ENCODE assay signal across 8 cellular contexts in genomic region chr6:20534295-20534897, GRCh38. TPM values are rescaled to one million over a fixed set of nuclear protein-coding genes. Genes with fewer than 3 reads are reported as not detected.
DNase-seq lines count a peak whose midpoint lies in the region; ATAC-seq and TF ChIP-seq lines count a peak whose summit lies in the region.

Gene CDKAL1, plus strand, starts transcription at chr6:20534457. Its CDS starts 11,894 bp downstream, at chr6:20546351.

- intact Hi-C loops in CD8-positive, alpha-beta T cell (cut with DNase I, micrococcal nuclease), result loop anchor here (1.0 to 10.0 kb wide), 5 partner anchors 130 to 1060 kb away; partner anchors contain the start of genes MBOAT1 (in 2 of the 2) and SOX4 (in 1 of the 2)

- peaks cover 13% of the 10 kb centered on the region for H3K4me1 ChIP-seq in CD8-positive, alpha-beta T cell (ENCODE audit: insufficient read depth, low read length)

- peak; percentile 88 for ATAC-seq in CD8-positive, alpha-beta T cell
- peak; percentile 75 for ATAC-seq in GM19467 (IDR thresholded peaks at IDR 0.05; ENCODE audit: unreplicated experiment)
- ATAC-seq in effector memory CD8-positive, alpha-beta T cell (replicated peaks), result peak; percentile 93

- no peak for TF ChIP-seq CTCF in CD8-positive, alpha-beta T cell (IDR thresholded peaks at IDR 0.05)

- peak within 1 kb of the TSS; percentile 99 for H3K27ac Mint-ChIP-seq in CD8-positive, alpha-beta T cell
- peak within 1 kb of the TSS; percentile 98 to 99 for H3K27ac Mint-ChIP-seq in effector memory CD8-positive, alpha-beta T cell

- H3K4me3 Mint-ChIP-seq in CD8-positive, alpha-beta T cell, result peak within 1 kb of the TSS; percentile 97
- H3K4me3 Mint-ChIP-seq in effector memory CD8-positive, alpha-beta T cell, result peak within 1 kb of the TSS; percentile 96 to 97

- peaks cover 2% of the 10 kb centered on the region for H3K27me3 Mint-ChIP-seq in CD8-positive, alpha-beta T cell (ENCODE audit: low read depth)
- H3K27me3 Mint-ChIP-seq in effector memory CD8-positive, alpha-beta T cell, result no peaks in the 10 kb centered on the region

- POLR2A ChIA-PET in CD8-positive, alpha-beta T cell (lab: Charles Lee), result interaction anchor here (0.9 to 1.3 kb wide), 3 partner anchors 130 to 1059 kb away, joined by 3 to 8 read pairs (median 4); partner anchors contain the start of gene SOX4

- CTCF ChIA-PET in CD8-positive, alpha-beta T cell (lab: Charles Lee), result interaction anchor here (0.7 to 0.9 kb wide), 2 partner anchors 130 to 1088 kb away, joined by 3 to 5 read pairs; no protein-coding TSS in a partner anchor

- H3K4me3 ChIP-seq in CD8-positive, alpha-beta T cell (ENCODE audit: low read depth, low read length), result peak within 1 kb of the TSS; percentile 65

- H3K9me3 ChIP-seq in CD8-positive, alpha-beta T cell (ENCODE audit: low read length), result no peaks in the 10 kb centered on the region

- peak within 1 kb of the TSS; percentile 71 for H3K27ac ChIP-seq in CD8-positive, alpha-beta T cell (ENCODE audit: low read depth, low read length)

- H3K36me3 Mint-ChIP-seq in CD8-positive, alpha-beta T cell, result peaks cover 35% of the 10 kb centered on the region
- H3K36me3 Mint-ChIP-seq in effector memory CD8-positive, alpha-beta T cell (ENCODE audit: insufficient read depth), result peaks cover 14% of the 10 kb centered on the region

- no peaks in the 10 kb centered on the region for H3K36me3 ChIP-seq in CD8-positive, alpha-beta T cell (ENCODE audit: insufficient read depth, low read length)

- H3K9me3 Mint-ChIP-seq in CD8-positive, alpha-beta T cell, result no peaks in the 10 kb centered on the region
- H3K9me3 Mint-ChIP-seq in effector memory CD8-positive, alpha-beta T cell, result no peaks in the 10 kb centered on the region

- DNase-seq in CD8-positive, alpha-beta T cell, result peak; percentile 73 to 91 (median 84)
- DNase-seq in HS-27A (ENCODE audit: low read depth) (peak; percentile 84), NK-92 (lab: John Stamatoyannopoulos, UW; ENCODE audit: unreplicated experiment) (peak; percentile 32), medulla oblongata (ENCODE audit: extremely low spot score) (peak; percentile 92)
- peak; percentile 72 to 76 for DNase-seq in activated CD8-positive, alpha-beta memory T cell treated with anti-CD3 and anti-CD28 coated beads for 1 hour (ENCODE audit: extremely low read depth in 1 of 2, low read depth in 1 of 2)
- peak; percentile 82 to 87 (median 87) for DNase-seq in effector memory CD8-positive, alpha-beta T cell
- peak; percentile 82 for DNase-seq in stimulated activated CD8-positive, alpha-beta memory T cell treated with anti-CD3 and anti-CD28 coated beads, Interleukin-12 subunit alpha, Interleukin-12 subunit beta, amount 100 ng/mL, for 1 hour (ENCODE audit: low read depth)

- H3K4me1 Mint-ChIP-seq in CD8-positive, alpha-beta T cell (ENCODE audit: low read depth), result peaks cover 44% of the 10 kb centered on the region
- peaks cover 19 to 30% of the 10 kb centered on the region in 2 donors for H3K4me1 Mint-ChIP-seq in effector memory CD8-positive, alpha-beta T cell (ENCODE audit: low read depth in 2 of 2)

- H3K27me3 ChIP-seq in CD8-positive, alpha-beta T cell (ENCODE audit: insufficient read depth, low read length), result no peaks in the 10 kb centered on the region

RNA-seq across cellular contexts. Expression of gene CDKAL1, which starts in this region (rescaled TPM):
- 10 to 100 TPM; 21.2 to 22.4 TPM for total RNA-seq in CD8-positive, alpha-beta T cell

Comparison
In these comparisons a context has a peak if more than half of its experiments do, and no peak if none do; other contexts are left out.
1. Peak in every context shown above with its lines: DNase-seq, ATAC-seq, H3K4me3 ChIP-seq and H3K27ac ChIP-seq.
2. DNase-seq: peak in every context shown above with its lines; median percentile 92 in medulla oblongata; 87 in effector memory CD8-positive, alpha-beta T cell; 84 in CD8-positive, alpha-beta T cell; 84 in HS-27A; 82 in stimulated activated CD8-positive, alpha-beta memory T cell treated with anti-CD3 and anti-CD28 coated beads, Interleukin-12 subunit alpha, Interleukin-12 subunit beta, amount 100 ng/mL, for 1 hour; 74 in activated CD8-positive, alpha-beta memory T cell treated with anti-CD3 and anti-CD28 coated beads for 1 hour; 32 in NK-92.